Comparison of ENCODE assay signal across 1 cellular context in the genomic region with DNA sequence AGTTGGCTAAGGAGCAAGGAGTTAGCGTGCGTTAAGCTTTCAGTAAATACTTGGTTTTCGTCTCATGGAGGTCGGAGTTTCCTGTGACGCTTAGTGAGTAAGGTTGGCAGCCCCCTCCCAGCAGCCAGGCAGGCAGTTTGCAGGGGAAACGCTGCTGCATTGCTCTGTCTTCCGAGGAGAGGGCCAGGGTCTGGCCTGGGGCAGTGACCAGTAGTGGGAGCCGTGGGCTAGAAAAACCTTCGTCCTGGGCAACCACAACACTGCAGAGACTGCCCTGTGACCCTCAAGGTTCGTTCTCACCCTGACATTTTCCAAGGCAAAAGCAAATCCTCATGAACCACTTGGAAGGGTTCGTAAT.
A peak's percentile ranks its signal among the peaks of the same experiment; 100 is the strongest.
TF ChIP-seq lines count a peak whose summit lies in the region.

No MANE protein-coding gene starts in this region.

TF ChIP-seq in K562, 482 proteins besides CTCF, POLR2A, EP300 and RAD21 (continues in another document):
- TF ChIP-seq ZNF75A (CRISPR knock-in tag; IDR thresholded peaks at IDR 0.05), result no peak
- TF ChIP-seq PBX2 (CRISPR knock-in tag; IDR thresholded peaks at IDR 0.05; ENCODE audit: low read depth), result no peak
- TF ChIP-seq PBX2 (tag; conservative IDR thresholded peaks at IDR 0.05; ENCODE audit: low read depth), result no peak
- TF ChIP-seq SMARCA5 (IDR thresholded peaks at IDR 0.05), result 0 out of 2 replicates have a peak, but pooled peaks have one; percentile 16
- TF ChIP-seq XRCC3 (IDR thresholded peaks at IDR 0.05), result no peak
- no peak for TF ChIP-seq RBM22 (IDR thresholded peaks at IDR 0.05; ENCODE audit: low read depth, low read length, poor library complexity, severe bottlenecking)
- no peak for TF ChIP-seq ZNF121 (CRISPR knock-in tag; conservative IDR thresholded peaks at IDR 0.05)
- no peak for TF ChIP-seq HSF4 (CRISPR knock-in tag; IDR thresholded peaks at IDR 0.05; ENCODE audit: borderline replicate concordance)
- 0 out of 4 replicates have a peak, but pooled peaks of 1 of the 2 experiments have one; percentile 22 for TF ChIP-seq HDAC1 (IDR thresholded peaks at IDR 0.05)
- no peak for TF ChIP-seq ESRRB (CRISPR knock-in tag; IDR thresholded peaks at IDR 0.05; ENCODE audit: borderline replicate concordance)
- TF ChIP-seq, protein P1, sequence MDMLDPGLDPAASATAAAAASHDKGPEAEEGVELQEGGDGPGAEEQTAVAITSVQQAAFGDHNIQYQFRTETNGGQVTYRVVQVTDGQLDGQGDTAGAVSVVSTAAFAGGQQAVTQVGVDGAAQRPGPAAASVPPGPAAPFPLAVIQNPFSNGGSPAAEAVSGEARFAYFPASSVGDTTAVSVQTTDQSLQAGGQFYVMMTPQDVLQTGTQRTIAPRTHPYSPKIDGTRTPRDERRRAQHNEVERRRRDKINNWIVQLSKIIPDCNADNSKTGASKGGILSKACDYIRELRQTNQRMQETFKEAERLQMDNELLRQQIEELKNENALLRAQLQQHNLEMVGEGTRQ (CRISPR knock-in tag; IDR thresholded peaks at IDR 0.05), result no peak
- TF ChIP-seq PML (IDR thresholded peaks at IDR 0.05; ENCODE audit: low read length), result 0 out of 2 replicates have a peak, but pooled peaks have one; percentile 0
- 0 out of 2 replicates have a peak, but pooled peaks have one; percentile 35 for TF ChIP-seq NFRKB (IDR thresholded peaks at IDR 0.05; ENCODE audit: low read depth)
- no peak for TF ChIP-seq ELK1 (CRISPR knock-in tag; IDR thresholded peaks at IDR 0.05)
- TF ChIP-seq SAP30 (IDR thresholded peaks at IDR 0.05; ENCODE audit: borderline replicate concordance, insufficient read depth, low read depth, low read length, poor library complexity, severe bottlenecking), result peak; percentile 1
- peak; percentile 5 for TF ChIP-seq ARID4B (CRISPR knock-in tag; IDR thresholded peaks at IDR 0.05)
- TF ChIP-seq PCBP1 (IDR thresholded peaks at IDR 0.05; ENCODE audit: low read depth, low read length, poor library complexity, severe bottlenecking), result no peak
- TF ChIP-seq GABPA (tag; conservative IDR thresholded peaks at IDR 0.05; ENCODE audit: low read depth), result no peak
- TF ChIP-seq ZBTB7A (IDR thresholded peaks at IDR 0.05; ENCODE audit: borderline replicate concordance, control insufficient read depth, low read depth, low read length), result peak; percentile 11; the same call in 1 of the 2 replicates
- 0 out of 2 replicates have a peak, but pooled peaks have one; percentile 8 for TF ChIP-seq ZNF263 (CRISPR knock-in tag; IDR thresholded peaks at IDR 0.05; ENCODE audit: borderline replicate concordance)
- 0 out of 2 replicates have a peak, but pooled peaks have one; percentile 18 for TF ChIP-seq TOE1 (IDR thresholded peaks at IDR 0.05; ENCODE audit: borderline replicate concordance)
- no peak for TF ChIP-seq TOE1 (CRISPR knock-in tag; IDR thresholded peaks at IDR 0.05; ENCODE audit: borderline replicate concordance, low read depth)
- TF ChIP-seq ZNF699 (CRISPR knock-in tag; IDR thresholded peaks at IDR 0.05; ENCODE audit: insufficient replicate concordance), result no peak
- TF ChIP-seq NKRF (IDR thresholded peaks at IDR 0.05; ENCODE audit: borderline replicate concordance), result peak; percentile 48; the same call in 1 of the 2 replicates
- TF ChIP-seq FOXP4 (CRISPR knock-in tag; IDR thresholded peaks at IDR 0.05; ENCODE audit: borderline replicate concordance), result 0 out of 2 replicates have a peak, but pooled peaks have one; percentile 29
- TF ChIP-seq REST (CRISPR knock-in tag; IDR thresholded peaks at IDR 0.05; ENCODE audit: low read depth), result no peak
- TF ChIP-seq, protein P2, sequence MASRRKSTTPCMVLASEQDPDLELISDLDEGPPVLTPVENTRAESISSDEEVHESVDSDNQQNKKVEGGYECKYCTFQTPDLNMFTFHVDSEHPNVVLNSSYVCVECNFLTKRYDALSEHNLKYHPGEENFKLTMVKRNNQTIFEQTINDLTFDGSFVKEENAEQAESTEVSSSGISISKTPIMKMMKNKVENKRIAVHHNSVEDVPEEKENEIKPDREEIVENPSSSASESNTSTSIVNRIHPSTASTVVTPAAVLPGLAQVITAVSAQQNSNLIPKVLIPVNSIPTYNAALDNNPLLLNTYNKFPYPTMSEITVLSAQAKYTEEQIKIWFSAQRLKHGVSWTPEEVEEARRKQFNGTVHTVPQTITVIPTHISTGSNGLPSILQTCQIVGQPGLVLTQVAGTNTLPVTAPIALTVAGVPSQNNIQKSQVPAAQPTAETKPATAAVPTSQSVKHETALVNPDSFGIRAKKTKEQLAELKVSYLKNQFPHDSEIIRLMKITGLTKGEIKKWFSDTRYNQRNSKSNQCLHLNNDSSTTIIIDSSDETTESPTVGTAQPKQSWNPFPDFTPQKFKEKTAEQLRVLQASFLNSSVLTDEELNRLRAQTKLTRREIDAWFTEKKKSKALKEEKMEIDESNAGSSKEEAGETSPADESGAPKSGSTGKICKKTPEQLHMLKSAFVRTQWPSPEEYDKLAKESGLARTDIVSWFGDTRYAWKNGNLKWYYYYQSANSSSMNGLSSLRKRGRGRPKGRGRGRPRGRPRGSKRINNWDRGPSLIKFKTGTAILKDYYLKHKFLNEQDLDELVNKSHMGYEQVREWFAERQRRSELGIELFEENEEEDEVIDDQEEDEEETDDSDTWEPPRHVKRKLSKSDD (conservative IDR thresholded peaks at IDR 0.05; ENCODE audit: low read length), result no peak
- TF ChIP-seq FOXK1 (CRISPR knock-in tag; IDR thresholded peaks at IDR 0.05; ENCODE audit: borderline replicate concordance), result 0 out of 2 replicates have a peak, but pooled peaks have one; percentile 22
- 0 out of 2 replicates have a peak, but pooled peaks have one; percentile 23 for TF ChIP-seq ZNF431 (CRISPR knock-in tag; IDR thresholded peaks at IDR 0.05)
- TF ChIP-seq ZNF511 (CRISPR knock-in tag; IDR thresholded peaks at IDR 0.05), result 0 out of 2 replicates have a peak, but pooled peaks have one; percentile 42
